Comparison of ENCODE assay signal across 28 cellular contexts in genomic region chrX:121592884-121593283, GRCh38.
"Had no signal": no experiment of that assay in that cellular context is flagged by ENCODE, and none has a peak within 500 bp of the region (broad histone marks: within the 10 kb centered on the region; RNA-seq: fewer than 3 reads in every experiment).

No MANE protein-coding gene starts in this region.

- H3K4me2 ChIP-seq: hepatocyte had no signal

- H3K4me3 ChIP-seq: colonic mucosa, esophagus squamous epithelium, gastrocnemius medialis, hepatocyte, left lung, lower lobe of right lung, mucosa of descending colon had no signal

- H3K27ac ChIP-seq: colonic mucosa, epithelial cell of prostate, esophagus squamous epithelium, gastrocnemius medialis, hepatocyte, left lung, lower lobe of right lung had no signal

- H3K4me1 ChIP-seq: colonic mucosa, esophagus squamous epithelium, gastrocnemius medialis, left lung, lower lobe of right lung had no signal

- H3K9me3 ChIP-seq: colonic mucosa, esophagus squamous epithelium, gastrocnemius medialis, left lung, lower lobe of right lung, mucosa of descending colon had no signal

- H3K79me2 ChIP-seq: hepatocyte had no signal

- H3K9me3 Mint-ChIP-seq: dendritic cell treated with granulocyte-macrophage colony-stimulating factor and Interleukin-4, amounts not matched to agents 40 ng/mL and 50 ng/mL, for 4 days had no signal

- H3K27me3 ChIP-seq: colonic mucosa, esophagus squamous epithelium, gastrocnemius medialis, hepatocyte, left lung had no signal

- H3K4me3 Mint-ChIP-seq: dendritic cell treated with granulocyte-macrophage colony-stimulating factor and Interleukin-4, amounts not matched to agents 40 ng/mL and 50 ng/mL, for 4 days; effector memory CD8-positive, alpha-beta T cell; endodermal cell; immature natural killer cell; mesothelial cell of epicardium; naive B cell had no signal

- H3K36me3 ChIP-seq: colonic mucosa, esophagus squamous epithelium, gastrocnemius medialis, left lung, lower lobe of right lung had no signal

- FAIRE-seq: endometrium, keratinocyte had no signal

- H3K36me3 Mint-ChIP-seq: immature natural killer cell, mesothelial cell of epicardium, naive B cell had no signal

- H3K4me1 Mint-ChIP-seq: endodermal cell, immature natural killer cell, mesothelial cell of epicardium, naive B cell had no signal

- H3K27me3 Mint-ChIP-seq: dendritic cell treated with granulocyte-macrophage colony-stimulating factor and Interleukin-4, amounts not matched to agents 40 ng/mL and 50 ng/mL, for 4 days; effector memory CD8-positive, alpha-beta T cell; naive B cell had no signal

- DNase-seq: colonic mucosa; cortex of kidney; effector CD8-positive, alpha-beta T cell; effector memory CD8-positive, alpha-beta T cell; endodermal cell; erythroblast; esophagus squamous epithelium; foreskin fibroblast; foreskin melanocyte; gastrocnemius medialis; glutamatergic neuron; head of caudate nucleus; hypothalamus; immature natural killer cell; left cardiac atrium; left lung; left ventricle myocardium superior; lower lobe of right lung; mesenchymal stem cell; mucosa of descending colon; naive B cell had no signal

- H2AFZ ChIP-seq: hepatocyte had no signal

- H3K27ac Mint-ChIP-seq: dendritic cell treated with granulocyte-macrophage colony-stimulating factor and Interleukin-4, amounts not matched to agents 40 ng/mL and 50 ng/mL, for 4 days; effector memory CD8-positive, alpha-beta T cell; endodermal cell; immature natural killer cell; mesothelial cell of epicardium; naive B cell had no signal

- ATAC-seq: effector memory CD8-positive, alpha-beta T cell; esophagus mucosa; gastrocnemius medialis; left cardiac atrium; left lung; left ventricle myocardium superior; lower lobe of right lung; mucosa of descending colon had no signal
